10 cellular contexts compared by ENCODE assay signal in the genomic region with DNA sequence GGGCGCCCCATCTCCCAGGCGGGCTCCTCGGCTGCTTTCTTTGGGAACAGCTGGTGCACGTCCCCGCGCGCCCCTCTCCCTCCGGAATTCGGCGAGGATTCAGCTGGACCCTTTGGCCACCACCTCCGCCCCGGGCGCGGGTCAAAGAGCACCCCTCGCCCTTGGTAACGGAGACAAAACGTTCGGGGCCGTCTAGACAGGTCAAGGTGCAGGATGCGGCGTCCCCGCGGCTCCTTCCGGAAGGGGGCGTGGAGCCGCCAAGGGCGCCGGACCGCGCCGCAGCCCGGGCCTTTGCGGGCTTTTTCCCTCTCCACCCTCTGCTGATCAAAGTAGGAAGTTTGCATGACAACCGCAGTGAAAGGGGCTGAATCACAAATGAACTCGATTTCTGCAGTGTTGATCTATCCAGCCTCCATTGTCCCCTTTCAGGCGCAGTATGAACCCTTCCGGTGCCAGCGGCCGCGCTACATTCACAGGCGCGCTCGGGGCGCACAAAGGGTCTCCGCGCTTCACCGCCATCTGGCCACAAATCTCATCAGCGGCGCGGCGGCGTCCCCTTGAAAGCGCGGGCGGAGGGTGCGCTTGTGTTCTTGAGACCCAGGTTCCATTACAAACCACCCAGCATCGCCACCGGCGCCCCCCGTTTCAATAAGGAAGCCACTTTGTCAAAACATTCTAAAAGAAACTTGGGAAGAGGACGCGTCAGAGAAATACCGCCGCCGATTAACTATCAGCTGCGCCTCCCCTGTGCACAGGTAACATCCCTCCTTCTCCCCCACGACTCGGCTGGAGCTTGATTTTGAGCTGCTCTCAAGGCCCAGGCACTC. TPM values are rescaled to one million over a fixed set of nuclear protein-coding genes. Genes with fewer than 3 reads are reported as not detected.
DNase-seq lines count a peak whose midpoint lies in the region; ATAC-seq and TF ChIP-seq lines count a peak whose summit lies in the region.
"Had no signal": no experiment of that assay in that cellular context is flagged by ENCODE, and none has a peak within 500 bp of the region (broad histone marks: within the 10 kb centered on the region; RNA-seq: fewer than 3 reads in every experiment).

No MANE protein-coding gene starts in this region.

- peaks cover 8% of the 10 kb centered on the region for H3K36me3 Mint-ChIP-seq in IgD-negative memory B cell
- no peaks in the 10 kb centered on the region for H3K36me3 Mint-ChIP-seq in natural killer cell

- no peaks in the 10 kb centered on the region for H3K4me1 ChIP-seq in prostate gland (replicated peaks)

- H3K27me3 ChIP-seq in prostate gland (replicated peaks; ENCODE audit: insufficient read depth) = peaks cover 51% of the 10 kb centered on the region

- WGBS in prostate gland = 4% methylated on average over 67 of the region's 68 CpGs

- H3K9me3 Mint-ChIP-seq in IgD-negative memory B cell (peaks cover 0 to 14% (median 4%) of the 10 kb centered on the region in 3 donors), natural killer cell (no peaks in the 10 kb centered on the region)

- H3K4me3 Mint-ChIP-seq in IgD-negative memory B cell (peak overlapping the region; percentile 27 to 88 (median 62)), natural killer cell (peak overlapping the region; percentile 56)

- DNase-seq in DMS114 treated with DMSO at 0.1 percent for 48 hours (lab: John Stamatoyannopoulos, UW; ENCODE audit: unreplicated experiment) (peak; percentile 40), cerebellar cortex (ENCODE audit: low spot score) (peak; percentile 71), natural killer cell (no peak), prostate gland (ENCODE audit: low spot score) (no peak), GM10266 (ENCODE audit: extremely low spot score) (no peak), NCI-H1694 (lab: John Stamatoyannopoulos, UW) (no peak)
- DNase-seq: GDM1, NCI-H526 had no signal

- no peak overlapping the region for H3K4me3 ChIP-seq in prostate gland

- no peak for TF ChIP-seq CTCF in natural killer cell (IDR thresholded peaks at IDR 0.05)
- no peak for TF ChIP-seq CTCF in prostate gland (IDR thresholded peaks at IDR 0.05)
- no peak for TF ChIP-seq CTCF in GM10266 (IDR thresholded peaks at IDR 0.05; ENCODE audit: control insufficient read depth, insufficient read depth, low read depth, missing control alignments)

- H3K27ac Mint-ChIP-seq in IgD-negative memory B cell = peak overlapping the region; percentile 18 to 93 (median 70)
- no peak overlapping the region for H3K27ac Mint-ChIP-seq in natural killer cell

- H3K27ac ChIP-seq in prostate gland = no peak overlapping the region

- H3K27me3 Mint-ChIP-seq in IgD-negative memory B cell = peaks cover 58% of the 10 kb centered on the region
- H3K27me3 Mint-ChIP-seq in natural killer cell (ENCODE audit: low read depth in 2 of 2) = peaks cover 66 to 94% of the 10 kb centered on the region in 2 donors

- H3K9me3 ChIP-seq in prostate gland = no peaks in the 10 kb centered on the region

- intact Hi-C loops in natural killer cell (cut with micrococcal nuclease) = no loop called here
- intact Hi-C loops in prostate gland (cut with DNase I) = no loop called here

- H3K4me1 Mint-ChIP-seq in IgD-negative memory B cell (peaks cover 6 to 21% (median 17%) of the 10 kb centered on the region in 3 donors), natural killer cell (peaks cover 19 to 24% of the 10 kb centered on the region in 2 donors)

- H3K36me3 ChIP-seq in prostate gland = no peaks in the 10 kb centered on the region

- no peak for TF ChIP-seq POLR2A in prostate gland (IDR thresholded peaks at IDR 0.05)

- ATAC-seq in natural killer cell (peak in 1 of 3 donors; percentile 17), HG03095 (IDR thresholded peaks at IDR 0.05; ENCODE audit: unreplicated experiment) (no peak)

RNA-seq across cellular contexts. Expression of a gene that starts 36.4 kb away (rescaled TPM):
- polyA plus RNA-seq in IgD-negative memory B cell = not detected
- not detected for total RNA-seq in natural killer cell
- not detected for total RNA-seq in prostate gland

RNA-seq across cellular contexts. Expression of a gene that starts 52.0 kb away (rescaled TPM):
- not detected for polyA plus RNA-seq in IgD-negative memory B cell
- total RNA-seq in natural killer cell (not detected), prostate gland (under 1 TPM in 1 of 2 donors, not detected in 1; 0.45 TPM)

Comparison
In these comparisons a context has a peak if more than half of its experiments do, and no peak if none do; other contexts are left out.
1. DNase-seq: peak in DMS114 treated with DMSO at 0.1 percent for 48 hours (single experiment) and cerebellar cortex (single experiment); none in natural killer cell (single experiment), prostate gland (single experiment), GM10266 (single experiment) and NCI-H1694 (single experiment).
2. H3K27ac Mint-ChIP-seq: peak in IgD-negative memory B cell (3 of 3); none in natural killer cell (0 of 2).